Comparison of ENCODE assay signal across 15 cellular contexts in genomic region chr4:101236097-101236496, GRCh38.
"Had no signal": no experiment of that assay in that cellular context is flagged by ENCODE, and none has a peak within 500 bp of the region (broad histone marks: within the 10 kb centered on the region; RNA-seq: fewer than 3 reads in every experiment).

No MANE protein-coding gene starts in this region.

- H3K4me3 Mint-ChIP-seq: activated naive CD8-positive, alpha-beta T cell; activated T-cell treated with anti-CD3 and anti-CD28 coated beads, Interleukin-2, amount 50 U/mL, for 4 hours; endodermal cell; naive thymus-derived CD8-positive, alpha-beta T cell; stimulated activated naive CD8-positive, alpha-beta T cell treated with anti-CD3 and anti-CD28 coated beads, Interleukin-15, amount 100 ng/mL, for 72 hours had no signal

- H3K27me3 ChIP-seq: brain microvascular endothelial cell, testis had no signal

- H3K9me3 ChIP-seq: testis had no signal

- H3K27me3 Mint-ChIP-seq: activated naive CD8-positive, alpha-beta T cell; naive thymus-derived CD8-positive, alpha-beta T cell; stimulated activated naive CD8-positive, alpha-beta T cell treated with anti-CD3 and anti-CD28 coated beads, Interleukin-15, amount 100 ng/mL, for 72 hours had no signal

- H3K27ac Mint-ChIP-seq: activated naive CD8-positive, alpha-beta T cell; endodermal cell; naive thymus-derived CD8-positive, alpha-beta T cell; stimulated activated naive CD8-positive, alpha-beta T cell treated with anti-CD3 and anti-CD28 coated beads, Interleukin-15, amount 100 ng/mL, for 72 hours had no signal

- ATAC-seq: activated T-cell treated with anti-CD3 and anti-CD28 coated beads, Interleukin-2, amount 50 U/mL, for 4 hours; left colon; naive thymus-derived CD8-positive, alpha-beta T cell; stimulated activated naive CD8-positive, alpha-beta T cell treated with anti-CD3 and anti-CD28 coated beads, Interleukin-15, amount 100 ng/mL, for 72 hours had no signal

- H3K9me3 Mint-ChIP-seq: activated T-cell treated with anti-CD3 and anti-CD28 coated beads, Interleukin-2, amount 50 U/mL, for 4 hours; endodermal cell; naive thymus-derived CD8-positive, alpha-beta T cell; stimulated activated naive CD8-positive, alpha-beta T cell treated with anti-CD3 and anti-CD28 coated beads, Interleukin-15, amount 100 ng/mL, for 72 hours had no signal

- DNase-seq: activated CD4-positive, alpha-beta T cell treated with anti-CD3 and anti-CD28 coated beads for 1 hour; activated CD4-positive, alpha-beta T cell treated with anti-CD3 and anti-CD28 coated beads, Interleukin-2, amount 50 U/mL, for 48 hours; activated gamma-delta T cell; activated T-cell treated with anti-CD3 and anti-CD28 coated beads, Interleukin-2, amount 50 U/mL, for 4 hours; brain microvascular endothelial cell; endodermal cell; erythroblast; left colon; naive thymus-derived CD8-positive, alpha-beta T cell; stimulated activated CD4-positive, alpha-beta T cell treated with anti-CD3 and anti-CD28 coated beads, Interleukin-4, amount 100 ng/mL, for 1 hour; stimulated activated CD8-positive, alpha-beta memory T cell treated with anti-CD3 and anti-CD28 coated beads, Interleukin-4, amount 100 ng/mL, for 48 hours; stimulated activated naive CD8-positive, alpha-beta T cell treated with anti-CD3 and anti-CD28 coated beads, Interleukin-15, amount 100 ng/mL, for 72 hours; testis had no signal

- H3K27ac ChIP-seq: brain microvascular endothelial cell, testis had no signal

- H3K36me3 Mint-ChIP-seq: activated naive CD8-positive, alpha-beta T cell; naive thymus-derived CD8-positive, alpha-beta T cell had no signal

- H3K4me1 ChIP-seq: testis had no signal

- H3K4me3 ChIP-seq: lung, testis had no signal

- H3K36me3 ChIP-seq: brain microvascular endothelial cell had no signal
